ENCODE assay signal across 1 cellular context in the genomic region with DNA sequence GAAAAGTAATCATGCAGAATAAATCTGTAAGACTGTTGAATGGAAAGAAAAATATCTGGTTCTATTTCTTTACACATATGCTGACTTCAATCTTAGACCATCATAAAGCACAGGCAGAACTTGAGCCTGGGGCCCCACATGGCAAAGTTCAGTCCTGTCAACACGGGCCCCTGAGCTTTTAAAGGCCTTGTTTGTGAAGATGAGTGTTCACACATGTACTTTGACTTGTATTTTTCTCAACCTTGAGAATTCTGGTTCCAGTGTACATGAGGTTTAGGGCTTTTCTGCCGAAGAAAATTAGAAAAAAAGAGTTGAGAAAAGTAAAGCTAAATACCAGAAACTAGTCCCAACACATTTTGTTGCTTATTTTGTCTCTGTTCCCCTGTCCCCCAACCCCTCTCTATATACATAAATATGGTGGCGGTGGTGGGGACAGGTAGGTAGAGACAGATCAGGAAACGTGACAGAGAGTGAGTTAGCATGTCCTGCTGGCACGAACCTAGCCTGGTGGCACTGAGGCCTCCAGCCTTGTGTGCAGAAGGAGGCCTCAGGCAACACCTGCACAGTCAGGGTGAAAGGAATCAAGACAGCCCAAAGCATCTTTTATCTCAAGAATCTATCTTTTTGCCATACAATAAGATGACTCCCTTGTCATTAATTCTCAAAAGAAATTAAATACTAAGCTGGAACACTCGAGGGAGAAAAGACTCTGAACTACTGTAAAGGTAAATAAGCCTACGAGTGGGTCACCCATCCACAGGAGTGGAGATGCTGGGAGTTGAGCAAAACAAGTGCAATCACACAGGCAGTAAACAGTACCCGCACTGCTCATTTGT.
A peak's percentile ranks its signal among the peaks of the same experiment; 100 is the strongest.
TF ChIP-seq lines count a peak whose summit lies in the region.

No MANE protein-coding gene starts in this region.

TF ChIP-seq in HepG2, 621 proteins besides CTCF, POLR2A, EP300 and RAD21 (continues in another document):
- no peak for TF ChIP-seq HNRNPL (IDR thresholded peaks at IDR 0.05; ENCODE audit: low read depth, low read length)
- TF ChIP-seq SP2 (CRISPR knock-in tag; IDR thresholded peaks at IDR 0.05) = no peak
- no peak for TF ChIP-seq ZFP36L1 (CRISPR knock-in tag; IDR thresholded peaks at IDR 0.05)
- no peak for TF ChIP-seq KDM1A (CRISPR knock-in tag; IDR thresholded peaks at IDR 0.05)
- peak; percentile 65 for TF ChIP-seq ZGPAT (CRISPR knock-in tag; IDR thresholded peaks at IDR 0.05)
- TF ChIP-seq ZXDC (CRISPR knock-in tag; IDR thresholded peaks at IDR 0.05) = no peak
- peak in 1 of 2 experiments; percentile 19; a peak in 2 of 4 replicates for TF ChIP-seq HMGXB4 (CRISPR knock-in tag; IDR thresholded peaks at IDR 0.05; ENCODE audit: borderline replicate concordance in 1 of 2, low read depth in 1 of 2)
- no peak for TF ChIP-seq AGO1 (IDR thresholded peaks at IDR 0.05; ENCODE audit: low read depth, low read length, poor library complexity, severe bottlenecking)
- TF ChIP-seq HDAC2 (CRISPR knock-in tag; IDR thresholded peaks at IDR 0.05) = peak; percentile 71
- TF ChIP-seq, protein P1, sequence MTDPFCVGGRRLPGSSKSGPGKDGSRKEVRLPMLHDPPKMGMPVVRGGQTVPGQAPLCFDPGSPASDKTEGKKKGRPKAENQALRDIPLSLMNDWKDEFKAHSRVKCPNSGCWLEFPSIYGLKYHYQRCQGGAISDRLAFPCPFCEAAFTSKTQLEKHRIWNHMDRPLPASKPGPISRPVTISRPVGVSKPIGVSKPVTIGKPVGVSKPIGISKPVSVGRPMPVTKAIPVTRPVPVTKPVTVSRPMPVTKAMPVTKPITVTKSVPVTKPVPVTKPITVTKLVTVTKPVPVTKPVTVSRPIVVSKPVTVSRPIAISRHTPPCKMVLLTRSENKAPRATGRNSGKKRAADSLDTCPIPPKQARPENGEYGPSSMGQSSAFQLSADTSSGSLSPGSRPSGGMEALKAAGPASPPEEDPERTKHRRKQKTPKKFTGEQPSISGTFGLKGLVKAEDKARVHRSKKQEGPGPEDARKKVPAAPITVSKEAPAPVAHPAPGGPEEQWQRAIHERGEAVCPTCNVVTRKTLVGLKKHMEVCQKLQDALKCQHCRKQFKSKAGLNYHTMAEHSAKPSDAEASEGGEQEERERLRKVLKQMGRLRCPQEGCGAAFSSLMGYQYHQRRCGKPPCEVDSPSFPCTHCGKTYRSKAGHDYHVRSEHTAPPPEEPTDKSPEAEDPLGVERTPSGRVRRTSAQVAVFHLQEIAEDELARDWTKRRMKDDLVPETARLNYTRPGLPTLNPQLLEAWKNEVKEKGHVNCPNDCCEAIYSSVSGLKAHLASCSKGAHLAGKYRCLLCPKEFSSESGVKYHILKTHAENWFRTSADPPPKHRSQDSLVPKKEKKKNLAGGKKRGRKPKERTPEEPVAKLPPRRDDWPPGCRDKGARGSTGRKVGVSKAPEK (CRISPR knock-in tag; IDR thresholded peaks at IDR 0.05; ENCODE audit: borderline replicate concordance) = no peak
- TF ChIP-seq, protein P2, sequence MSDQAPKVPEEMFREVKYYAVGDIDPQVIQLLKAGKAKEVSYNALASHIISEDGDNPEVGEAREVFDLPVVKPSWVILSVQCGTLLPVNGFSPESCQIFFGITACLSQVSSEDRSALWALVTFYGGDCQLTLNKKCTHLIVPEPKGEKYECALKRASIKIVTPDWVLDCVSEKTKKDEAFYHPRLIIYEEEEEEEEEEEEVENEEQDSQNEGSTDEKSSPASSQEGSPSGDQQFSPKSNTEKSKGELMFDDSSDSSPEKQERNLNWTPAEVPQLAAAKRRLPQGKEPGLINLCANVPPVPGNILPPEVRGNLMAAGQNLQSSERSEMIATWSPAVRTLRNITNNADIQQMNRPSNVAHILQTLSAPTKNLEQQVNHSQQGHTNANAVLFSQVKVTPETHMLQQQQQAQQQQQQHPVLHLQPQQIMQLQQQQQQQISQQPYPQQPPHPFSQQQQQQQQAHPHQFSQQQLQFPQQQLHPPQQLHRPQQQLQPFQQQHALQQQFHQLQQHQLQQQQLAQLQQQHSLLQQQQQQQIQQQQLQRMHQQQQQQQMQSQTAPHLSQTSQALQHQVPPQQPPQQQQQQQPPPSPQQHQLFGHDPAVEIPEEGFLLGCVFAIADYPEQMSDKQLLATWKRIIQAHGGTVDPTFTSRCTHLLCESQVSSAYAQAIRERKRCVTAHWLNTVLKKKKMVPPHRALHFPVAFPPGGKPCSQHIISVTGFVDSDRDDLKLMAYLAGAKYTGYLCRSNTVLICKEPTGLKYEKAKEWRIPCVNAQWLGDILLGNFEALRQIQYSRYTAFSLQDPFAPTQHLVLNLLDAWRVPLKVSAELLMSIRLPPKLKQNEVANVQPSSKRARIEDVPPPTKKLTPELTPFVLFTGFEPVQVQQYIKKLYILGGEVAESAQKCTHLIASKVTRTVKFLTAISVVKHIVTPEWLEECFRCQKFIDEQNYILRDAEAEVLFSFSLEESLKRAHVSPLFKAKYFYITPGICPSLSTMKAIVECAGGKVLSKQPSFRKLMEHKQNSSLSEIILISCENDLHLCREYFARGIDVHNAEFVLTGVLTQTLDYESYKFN (CRISPR knock-in tag; conservative IDR thresholded peaks at IDR 0.05) = peak; percentile 100
- no peak for TF ChIP-seq SUZ12 (IDR thresholded peaks at IDR 0.05; ENCODE audit: low read depth, low read length)
- TF ChIP-seq TCF7 (IDR thresholded peaks at IDR 0.05; ENCODE audit: low read depth) = peak; percentile 79
- TF ChIP-seq ZKSCAN5 (CRISPR knock-in tag; IDR thresholded peaks at IDR 0.05) = 0 out of 2 replicates have a peak, but pooled peaks have one; percentile 71
- no peak for TF ChIP-seq ZNF101 (CRISPR knock-in tag; IDR thresholded peaks at IDR 0.05; ENCODE audit: borderline replicate concordance, low read depth)
- TF ChIP-seq KDM5A (IDR thresholded peaks at IDR 0.05; ENCODE audit: borderline replicate concordance, low read length) = no peak; the same call in 1 of the 2 replicates
- no peak for TF ChIP-seq BCLAF1 (IDR thresholded peaks at IDR 0.05)
- no peak for TF ChIP-seq ZNF746 (CRISPR knock-in tag; IDR thresholded peaks at IDR 0.05)
- TF ChIP-seq ZNF724P (CRISPR knock-in tag; IDR thresholded peaks at IDR 0.05; ENCODE audit: borderline replicate concordance) = no peak
- TF ChIP-seq ONECUT2 (CRISPR knock-in tag; IDR thresholded peaks at IDR 0.05) = no peak
- TF ChIP-seq ZNF274 (CRISPR knock-in tag; IDR thresholded peaks at IDR 0.05) = no peak
- TF ChIP-seq, protein P3, sequence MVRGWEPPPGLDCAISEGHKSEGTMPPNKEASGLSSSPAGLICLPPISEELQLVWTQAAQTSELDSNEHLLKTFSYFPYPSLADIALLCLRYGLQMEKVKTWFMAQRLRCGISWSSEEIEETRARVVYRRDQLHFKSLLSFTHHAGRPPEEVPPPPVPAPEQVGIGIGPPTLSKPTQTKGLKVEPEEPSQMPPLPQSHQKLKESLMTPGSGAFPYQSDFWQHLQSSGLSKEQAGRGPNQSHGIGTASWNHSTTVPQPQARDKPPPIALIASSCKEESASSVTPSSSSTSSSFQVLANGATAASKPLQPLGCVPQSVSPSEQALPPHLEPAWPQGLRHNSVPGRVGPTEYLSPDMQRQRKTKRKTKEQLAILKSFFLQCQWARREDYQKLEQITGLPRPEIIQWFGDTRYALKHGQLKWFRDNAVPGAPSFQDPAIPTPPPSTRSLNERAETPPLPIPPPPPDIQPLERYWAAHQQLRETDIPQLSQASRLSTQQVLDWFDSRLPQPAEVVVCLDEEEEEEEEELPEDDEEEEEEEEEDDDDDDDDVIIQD (CRISPR knock-in tag; IDR thresholded peaks at IDR 0.05; ENCODE audit: low read depth) = peak; percentile 82; the same call in 1 of the 2 replicates
- TF ChIP-seq HNF4A (CRISPR knock-in tag; IDR thresholded peaks at IDR 0.05) = peak; percentile 98
- 0 out of 2 replicates have a peak, but pooled peaks have one; percentile 79 for TF ChIP-seq STAT6 (CRISPR knock-in tag; IDR thresholded peaks at IDR 0.05; ENCODE audit: borderline replicate concordance)
- no peak; the same call in 1 of the 2 replicates for TF ChIP-seq ZNF460 (CRISPR knock-in tag; IDR thresholded peaks at IDR 0.05; ENCODE audit: borderline replicate concordance)
- 0 out of 2 replicates have a peak, but pooled peaks have one; percentile 40 for TF ChIP-seq PHF21A (CRISPR knock-in tag; IDR thresholded peaks at IDR 0.05)
- TF ChIP-seq ATM (IDR thresholded peaks at IDR 0.05; ENCODE audit: borderline replicate concordance) = no peak
- peak; percentile 52 for TF ChIP-seq POGZ (CRISPR knock-in tag; IDR thresholded peaks at IDR 0.05)
- TF ChIP-seq ZNF292 (CRISPR knock-in tag; IDR thresholded peaks at IDR 0.05; ENCODE audit: borderline replicate concordance, low read depth) = peak; percentile 59; the same call in 1 of the 2 replicates
- no peak for TF ChIP-seq SOX6 (IDR thresholded peaks at IDR 0.05)
- TF ChIP-seq SOX6 (CRISPR knock-in tag; IDR thresholded peaks at IDR 0.05) = peak; percentile 72
- no peak for TF ChIP-seq RAD51 (IDR thresholded peaks at IDR 0.05; ENCODE audit: borderline replicate concordance)
- no peak for TF ChIP-seq ZBTB42 (CRISPR knock-in tag; IDR thresholded peaks at IDR 0.05)
- no peak for TF ChIP-seq ZNF232 (CRISPR knock-in tag; IDR thresholded peaks at IDR 0.05; ENCODE audit: borderline replicate concordance)
- peak; percentile 61; the same call in 1 of the 2 replicates for TF ChIP-seq MEF2D (CRISPR knock-in tag; IDR thresholded peaks at IDR 0.05)
